ENCODE assay signal across 12 cellular contexts in the genomic region with DNA sequence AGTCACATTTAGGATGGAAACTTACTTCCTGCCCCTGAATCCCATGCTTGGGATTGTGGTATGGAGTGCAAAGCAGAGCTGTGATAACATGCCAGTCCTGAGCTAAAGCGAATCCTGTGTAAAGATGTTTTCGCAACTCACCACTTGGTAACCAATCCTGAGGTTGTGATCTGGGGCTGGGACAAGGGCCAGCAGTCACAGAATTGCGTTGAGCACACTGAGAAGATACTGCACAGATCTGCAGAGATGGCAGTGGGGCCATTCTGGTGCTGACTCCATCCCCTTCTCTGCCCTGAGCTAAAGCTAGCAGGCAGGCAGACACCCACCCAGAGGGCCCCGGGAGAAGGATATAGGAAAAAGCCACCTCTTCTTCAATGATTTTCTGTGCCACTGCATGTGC.
A peak's percentile ranks its signal among the peaks of the same experiment; 100 is the strongest.
DNase-seq lines count a peak whose midpoint lies in the region; ATAC-seq and TF ChIP-seq lines count a peak whose summit lies in the region.
"Had no signal": no experiment of that assay in that cellular context is flagged by ENCODE, and none has a peak within 500 bp of the region (broad histone marks: within the 10 kb centered on the region; RNA-seq: fewer than 3 reads in every experiment).

No MANE protein-coding gene starts in this region.

- H3K9me3 ChIP-seq in breast epithelium (no peaks in the 10 kb centered on the region), right cardiac atrium (ENCODE audit: control insufficient read depth, low read length) (no peaks in the 10 kb centered on the region)

- TF ChIP-seq POLR2A in breast epithelium (IDR thresholded peaks at IDR 0.05) = no peak

- H3K27me3 ChIP-seq in breast epithelium (no peaks in the 10 kb centered on the region), right cardiac atrium (ENCODE audit: control insufficient read depth, insufficient read depth) (no peaks in the 10 kb centered on the region)

- 27% methylated on average over 4 of the region's 4 CpGs for WGBS in right cardiac atrium

- no peak overlapping the region for H3K4me3 ChIP-seq in breast epithelium
- H3K4me3 ChIP-seq in right cardiac atrium (ENCODE audit: low read length) = no peak overlapping the region

- no peak overlapping the region for H3K4me3 Mint-ChIP-seq in HFFc6
- H3K4me3 Mint-ChIP-seq: CD4-positive, alpha-beta memory T cell had no signal

- no peak for TF ChIP-seq CTCF in breast epithelium (IDR thresholded peaks at IDR 0.05)
- no peak for TF ChIP-seq CTCF in HFFc6 (IDR thresholded peaks at IDR 0.05)

- H3K36me3 Mint-ChIP-seq in HFFc6 (ENCODE audit: low read depth) = peaks cover 44% of the 10 kb centered on the region

- H3K27ac ChIP-seq in breast epithelium = peak overlapping the region; percentile 29 to 61
- H3K27ac ChIP-seq in right cardiac atrium (ENCODE audit: low read length) = peak overlapping the region; percentile 85

- no peak overlapping the region for H3K27ac Mint-ChIP-seq in HFFc6
- H3K27ac Mint-ChIP-seq: activated T-helper 2 cell treated with anti-CD3 and anti-CD28 coated beads, Interferon-gamma antibody, Interleukin-2, Interleukin-4, amounts not matched to agents 10 μg/mL and 5 μg/mL and 100 μg/mL, durations not matched to agents 14 hours and 24 hours and 36 hours; CD4-positive, alpha-beta memory T cell had no signal

- H3K9me3 Mint-ChIP-seq in HFFc6 = no peaks in the 10 kb centered on the region
- H3K9me3 Mint-ChIP-seq: activated T-helper 2 cell treated with anti-CD3 and anti-CD28 coated beads, Interferon-gamma antibody, Interleukin-2, Interleukin-4, amounts not matched to agents 10 μg/mL and 5 μg/mL and 100 μg/mL, durations not matched to agents 14 hours and 24 hours and 36 hours had no signal

- H3K4me1 Mint-ChIP-seq in HFFc6 (ENCODE audit: low read depth) = peaks cover 22% of the 10 kb centered on the region

- H3K27me3 Mint-ChIP-seq in HFFc6 (ENCODE audit: insufficient read depth) = no peaks in the 10 kb centered on the region
- H3K27me3 Mint-ChIP-seq: CD4-positive, alpha-beta memory T cell had no signal

- peak; percentile 12 for DNase-seq in H4 (ENCODE audit: low spot score)
- DNase-seq in breast epithelium (ENCODE audit: low spot score in 2 of 2) = peak in 1 of 2 donors; percentile 19
- DNase-seq in right cardiac atrium = peak; percentile 64 to 79 (median 73)
- DNase-seq in sciatic nerve (ENCODE audit: low spot score) = no peak
- no peak for DNase-seq in HFFc6
- DNase-seq in GM19240 (ENCODE audit: insufficient read length, low spot score) = no peak
- no peak for DNase-seq in stimulated activated CD4-positive, alpha-beta T cell treated with anti-CD3 and anti-CD28 coated beads, Interleukin-4, amount 100 ng/mL, for 1 hour
- no peak for DNase-seq in stimulated activated naive CD4-positive, alpha-beta T cell (lab: John Stamatoyannopoulos, UW)
- DNase-seq: activated CD4-positive, alpha-beta T cell treated with anti-CD3 and anti-CD28 coated beads for 1 hour; CD4-positive, alpha-beta memory T cell; NCI-H748 treated with DMSO at 0.1 percent for 48 hours had no signal

- ATAC-seq in right cardiac atrium (peak; percentile 77 to 83), sciatic nerve (peak; percentile 85)

- no peaks in the 10 kb centered on the region for H3K4me1 ChIP-seq in breast epithelium
- H3K4me1 ChIP-seq in right cardiac atrium (ENCODE audit: control insufficient read depth, insufficient read depth, low read length) = peaks cover 12% of the 10 kb centered on the region

- intact Hi-C loops in breast epithelium (cut with DNase I; ENCODE audit: low total_unique reads) = no loop called here
- intact Hi-C loops in right cardiac atrium (cut with DNase I) = loop anchor here in 2 of 4 donors (10.0 kb wide), 2 partner anchors 105 to 115 kb away; a partner anchor contains a TSS
- intact Hi-C loops in sciatic nerve (cut with DNase I) = no loop called here

- peaks cover 7% of the 10 kb centered on the region for H3K36me3 ChIP-seq in breast epithelium

Comparison
In these comparisons a context has a peak if more than half of its experiments do, and no peak if none do; other contexts are left out.
1. DNase-seq: peak in H4 (single experiment) and right cardiac atrium (3 of 3); none in sciatic nerve (single experiment), HFFc6 (single experiment), GM19240 (single experiment), stimulated activated CD4-positive, alpha-beta T cell treated with anti-CD3 and anti-CD28 coated beads, Interleukin-4, amount 100 ng/mL, for 1 hour (single experiment) and stimulated activated naive CD4-positive, alpha-beta T cell (0 of 6).